In genomic region chr10:95820363-95820762, GRCh38 we compare ENCODE assay signal across 18 cellular contexts.
DNase-seq lines count a peak whose midpoint lies in the region; ATAC-seq, FAIRE-seq and TF ChIP-seq lines count a peak whose summit lies in the region.
"Had no signal": no experiment of that assay in that cellular context is flagged by ENCODE, and none has a peak within 500 bp of the region (broad histone marks: within the 10 kb centered on the region; RNA-seq: fewer than 3 reads in every experiment).

No MANE protein-coding gene starts in this region.

- H4K20me1 ChIP-seq in IMR-90 (ENCODE audit: insufficient read depth, low read length), result no peaks in the 10 kb centered on the region

- H3K18ac ChIP-seq in IMR-90 (ENCODE audit: low read depth, low read length) (no peak overlapping the region), mesendoderm (ENCODE audit: low read length) (no peak overlapping the region)

- no peak for TF ChIP-seq RAD21 in IMR-90 (IDR thresholded peaks at IDR 0.05; ENCODE audit: low read length)

- H3K4ac ChIP-seq in IMR-90 (ENCODE audit: low read depth, low read length), result 0 out of 2 replicates have a peak overlapping the region, but pooled peaks have one; percentile 29
- no peak overlapping the region for H3K4ac ChIP-seq in mesendoderm (ENCODE audit: low read depth, low read length)

- ATAC-seq in GM18505 (IDR thresholded peaks at IDR 0.05; ENCODE audit: unreplicated experiment) (peak; percentile 47), GM21447 (IDR thresholded peaks at IDR 0.05; ENCODE audit: unreplicated experiment) (peak; percentile 62), IMR-90 (ENCODE audit: low read depth) (no peak), heart right ventricle (no peak)
- ATAC-seq: CD8-positive, alpha-beta T cell; right cardiac atrium had no signal

- CTCF ChIA-PET in IMR-90 (lab: Yijun Ruan, JAX), result interaction anchor here (3.7 kb wide), 1 partner anchor 126 kb away, joined by 18 read pairs; the partner anchor contains the start of gene TCTN3

- H3K14ac ChIP-seq in IMR-90 (replicated peaks; ENCODE audit: low read depth, low read length), result no peak overlapping the region

- TF ChIP-seq CTCF in IMR-90 (conservative IDR thresholded peaks at IDR 0.05; ENCODE audit: low read depth, low read length) (no peak), heart right ventricle (IDR thresholded peaks at IDR 0.05) (no peak)

- dilution Hi-C loops in IMR-90 (cut with HindIII; ENCODE audit: low sequenced_read_pairs, unreplicated experiment), result no loop called here

- H2AK5ac ChIP-seq in IMR-90 (ENCODE audit: low read depth, low read length), result no peak overlapping the region; the same call in 1 of the 2 replicates
- no peak overlapping the region for H2AK5ac ChIP-seq in mesendoderm (ENCODE audit: low read length)

- WGBS in IMR-90 (ENCODE audit: extremely low coverage in 2 of 2, insufficient read length in 1 of 2), 2 experiments, result no CpG with 5 or more reads among the region's 3 CpGs
- 76% methylated on average over 3 of the region's 3 CpGs for WGBS in heart right ventricle, 2 donors
- no CpG with 5 or more reads among the region's 3 CpGs for WGBS in mesendoderm (ENCODE audit: extremely low coverage, insufficient coverage, low lambda C conversion rate)

- peak; percentile 23 for FAIRE-seq in endometrium (lab: Jason Lieb, UNC)
- FAIRE-seq: kidney had no signal

- no peak for DNase-seq in IMR-90
- DNase-seq in heart right ventricle, result no peak
- DNase-seq in mesendoderm, result no peak
- no peak for DNase-seq in C1 segment of cervical spinal cord (lab: John Stamatoyannopoulos, UW)
- no peak for DNase-seq in NCI-H446 (lab: John Stamatoyannopoulos, UW)
- DNase-seq: activated T-cell treated with anti-CD3 and anti-CD28 coated beads, Interleukin-2, amount 50 U/mL, for 48 hours; CD8-positive, alpha-beta T cell; effector CD4-positive, alpha-beta T cell; kidney; NCI-H1092; NCI-H510A; right cardiac atrium; SHP77 treated with DMSO at 0.1 percent for 48 hours; testis had no signal

- H3K27me3 ChIP-seq in IMR-90 (ENCODE audit: control insufficient read depth, insufficient read depth, low read length), result no peaks in the 10 kb centered on the region
- peaks cover 0 to 4% (median 0%) of the 10 kb centered on the region in 7 donors for H3K27me3 ChIP-seq in heart right ventricle
- no peaks in the 10 kb centered on the region for H3K27me3 ChIP-seq in mesendoderm (ENCODE audit: insufficient read depth, low read length, poor library complexity)
- H3K27me3 ChIP-seq: ascending aorta, testis had no signal

- POLR2A ChIA-PET in IMR-90 (lab: Charles Lee; ENCODE audit: unreplicated experiment), result no interaction called here

- H2BK120ac ChIP-seq in IMR-90 (ENCODE audit: low read depth, low read length) (no peak overlapping the region), mesendoderm (ENCODE audit: low read depth, low read length) (no peak overlapping the region)

- H2BK15ac ChIP-seq in IMR-90 (ENCODE audit: low read depth, low read length) (no peak overlapping the region), mesendoderm (replicated peaks; ENCODE audit: low read depth) (no peak overlapping the region)

- H4K5ac ChIP-seq in IMR-90 (ENCODE audit: low read depth, low read length) (no peak overlapping the region), mesendoderm (ENCODE audit: low read length) (no peak overlapping the region)

- in situ Hi-C loops in IMR-90 (cut with MboI; ENCODE audit: low sequenced_read_pairs), result no loop called here

- H2AFZ ChIP-seq in IMR-90 (replicated peaks; ENCODE audit: low read length, poor library complexity), result no peak overlapping the region

- peak overlapping the region; percentile 77 for H2BK20ac ChIP-seq in IMR-90 (ENCODE audit: low read depth, low read length)

- intact Hi-C loops in IMR-90 (cut with micrococcal nuclease) (no loop called here), heart right ventricle (cut with DNase I) (loop anchor here in 1 of 10 donors (5.0 kb wide), 1 partner anchor 53 kb away; no protein-coding TSS in a partner anchor)

- H3K4me3 ChIP-seq in IMR-90 (ENCODE audit: insufficient read depth, low read depth, low read length) (no peak overlapping the region), heart right ventricle (no peak overlapping the region), mesendoderm (ENCODE audit: low read length) (no peak overlapping the region)
- H3K4me3 ChIP-seq: ascending aorta, testis had no signal

- H3K56ac ChIP-seq in IMR-90 (ENCODE audit: extremely low read depth, insufficient read depth, low read length), result no peak overlapping the region
- no peak overlapping the region for H3K56ac ChIP-seq in mesendoderm (ENCODE audit: low read length)

- H3K79me2 ChIP-seq in mesendoderm (ENCODE audit: control insufficient read depth, insufficient read depth, low read length), result no peaks in the 10 kb centered on the region

- H3K4me1 ChIP-seq in IMR-90 (ENCODE audit: control insufficient read depth, insufficient read depth, low read length) (peaks cover 8% of the 10 kb centered on the region), heart right ventricle (peaks cover 0 to 49% (median 17%) of the 10 kb centered on the region in 9 donors), mesendoderm (ENCODE audit: control insufficient read depth, low read depth, low read length) (no peaks in the 10 kb centered on the region)
- H3K4me1 ChIP-seq: ascending aorta, testis had no signal

- H3K9me3 ChIP-seq in IMR-90 (ENCODE audit: control insufficient read depth, insufficient read depth, low read length) (peaks cover 2% of the 10 kb centered on the region; the same call in 1 of the 2 replicates), heart right ventricle (peaks cover 0 to 7% (median 0%) of the 10 kb centered on the region in 11 donors)
- H3K9me3 ChIP-seq: ascending aorta, testis had no signal

- no peak overlapping the region for H4K91ac ChIP-seq in IMR-90 (ENCODE audit: insufficient read depth, low read depth, low read length)

- H3K79me1 ChIP-seq in IMR-90 (ENCODE audit: low read depth in 1 of 2, low read length in 2 of 2) (no peaks in the 10 kb centered on the region), mesendoderm (ENCODE audit: low read length) (no peaks in the 10 kb centered on the region)

- H3K36me3 ChIP-seq in IMR-90 (ENCODE audit: control insufficient read depth, insufficient read depth, low read length) (no peaks in the 10 kb centered on the region), heart right ventricle (no peaks in the 10 kb centered on the region), mesendoderm (ENCODE audit: control insufficient read depth, insufficient read depth, low read length) (no peaks in the 10 kb centered on the region)
- H3K36me3 ChIP-seq: ascending aorta had no signal

- H4K8ac ChIP-seq in IMR-90 (ENCODE audit: low read depth in 2 of 2, low read length in 2 of 2), result no peak overlapping the region
- H4K8ac ChIP-seq in mesendoderm (ENCODE audit: low read depth, low read length), result no peak overlapping the region

- TF ChIP-seq POLR2A in GM18505 (IDR thresholded peaks at IDR 0.05; ENCODE audit: borderline replicate concordance, extremely low read depth, insufficient read depth, insufficient read length) (no peak), IMR-90 (IDR thresholded peaks at IDR 0.05; ENCODE audit: low read depth, low read length) (no peak)

- H3K27ac ChIP-seq in IMR-90 (ENCODE audit: insufficient read depth, low read length), result no peak overlapping the region
- peak overlapping the region in 3 of 10 donors; percentile 7 to 51 (median 46) for H3K27ac ChIP-seq in heart right ventricle
- no peak overlapping the region for H3K27ac ChIP-seq in mesendoderm (ENCODE audit: low read depth, low read length)
- H3K27ac ChIP-seq: ascending aorta, testis had no signal

- H3K9ac ChIP-seq in IMR-90 (ENCODE audit: low read depth, low read length), result no peak overlapping the region
- no peak overlapping the region for H3K9ac ChIP-seq in mesendoderm (ENCODE audit: low read length)

- H2BK5ac ChIP-seq in IMR-90 (ENCODE audit: low read depth, low read length, poor library complexity, severe bottlenecking), result no peak overlapping the region
- no peak overlapping the region for H2BK5ac ChIP-seq in mesendoderm (ENCODE audit: low read length)

- BruUV-seq in IMR-90 (replicated peaks; lab: Mats Ljungman, UMichigan), result no TSS peak

- H3K23ac ChIP-seq in IMR-90 (ENCODE audit: low read depth, low read length) (0 out of 2 replicates have a peak overlapping the region, but pooled peaks have one; percentile 49), mesendoderm (ENCODE audit: low read length) (no peak overlapping the region)

- no peak overlapping the region for H2AK9ac ChIP-seq in IMR-90 (replicated peaks; ENCODE audit: low read depth, low read length, poor library complexity)

- no peak overlapping the region for H3K4me2 ChIP-seq in IMR-90 (ENCODE audit: low read depth, low read length)
- no peak overlapping the region for H3K4me2 ChIP-seq in mesendoderm (ENCODE audit: low read length)

- H3K9me1 ChIP-seq in IMR-90 (ENCODE audit: insufficient read depth, low read length), result no peaks in the 10 kb centered on the region; the same call in 1 of the 2 replicates

TF ChIP-seq in IMR-90, 13 proteins besides CTCF, POLR2A, EP300 and RAD21:
- TF ChIP-seq CEBPB (IDR thresholded peaks at IDR 0.05; ENCODE audit: low read depth, low read length) (no peak), ELK1 (IDR thresholded peaks at IDR 0.05; ENCODE audit: borderline replicate concordance, low read depth, low read length) (no peak), FOS (IDR thresholded peaks at IDR 0.05; ENCODE audit: low read depth, low read length) (no peak), SMC3 (IDR thresholded peaks at IDR 0.05; ENCODE audit: low read depth, low read length) (no peak), USF2 (IDR thresholded peaks at IDR 0.05; ENCODE audit: low read depth, low read length) (no peak), RCOR1 (IDR thresholded peaks at IDR 0.05; ENCODE audit: insufficient replicate concordance, low read length) (no peak), MXI1 (IDR thresholded peaks at IDR 0.05; ENCODE audit: borderline replicate concordance, low read depth, low read length) (no peak)

Comparison
In these comparisons a context has a peak if more than half of its experiments do, and no peak if none do; other contexts are left out.
1. ATAC-seq: peak in GM18505 (single experiment) and GM21447 (single experiment); none in IMR-90 (single experiment) and heart right ventricle (0 of 8).